In genomic region chr3:86982883-86983282, GRCh38 we compare ENCODE assay signal across 11 cellular contexts. TPM values are rescaled to one million over a fixed set of nuclear protein-coding genes. Genes with fewer than 3 reads are reported as not detected.
DNase-seq lines count a peak whose midpoint lies in the region; TF ChIP-seq lines count a peak whose summit lies in the region.
"Had no signal": no experiment of that assay in that cellular context is flagged by ENCODE, and none has a peak within 500 bp of the region (broad histone marks: within the 10 kb centered on the region; RNA-seq: fewer than 3 reads in every experiment).

No MANE protein-coding gene starts in this region.

- no peak overlapping the region for H2BK120ac ChIP-seq in neuronal stem cell (ENCODE audit: low read depth, low read length)

- intact Hi-C loops in A673 (cut with micrococcal nuclease; ENCODE audit: unreplicated experiment) = no loop called here
- intact Hi-C loops in posterior cingulate gyrus (cut with DNase I) = no loop called here
- intact Hi-C loops in esophagus squamous epithelium (cut with DNase I) = no loop called here

- DNase-seq in A673 (ENCODE audit: low spot score) (peak; percentile 32), NCI-H226 (peak; percentile 74), fibroblast of mammary gland (ENCODE audit: low read depth) (peak; percentile 91), neuronal stem cell (ENCODE audit: low spot score) (no peak), posterior cingulate gyrus (no peak), OCI-M2 (lab: John Stamatoyannopoulos, UW; ENCODE audit: unreplicated experiment) (no peak), esophagus squamous epithelium (lab: John Stamatoyannopoulos, UW) (no peak)
- no peak for DNase-seq in activated CD4-positive, alpha-beta T cell treated with anti-CD3 and anti-CD28 coated beads for 1 hour
- DNase-seq: DMS53, NCI-H446 had no signal

- H3K23ac ChIP-seq in neuronal stem cell (ENCODE audit: low read depth, low read length, poor library complexity) = no peak overlapping the region

- H3K27me3 ChIP-seq in A673 (replicated peaks; ENCODE audit: insufficient read depth, low read depth, low read length, poor library complexity) (no peaks in the 10 kb centered on the region), neuronal stem cell (ENCODE audit: control insufficient read depth in 3 of 3, insufficient read depth in 3 of 3, low read depth in 1 of 3, low read length in 3 of 3) (no peaks in the 10 kb centered on the region), esophagus squamous epithelium (no peaks in the 10 kb centered on the region)

- no peak overlapping the region for H2BK12ac ChIP-seq in neuronal stem cell (ENCODE audit: low read length)

- WGBS in neuronal stem cell (ENCODE audit: extremely low coverage in 2 of 2, insufficient read length in 2 of 2, insufficient replicate concordance in 1 of 2), 2 donors = no CpG with 5 or more reads among the region's 2 CpGs
- WGBS in esophagus squamous epithelium, 2 donors = 25 to 51% methylated on average over 2 of the region's 2 CpGs

- no peak overlapping the region for H3K18ac ChIP-seq in neuronal stem cell (ENCODE audit: low read length)

- no peak overlapping the region for H3K4ac ChIP-seq in neuronal stem cell (ENCODE audit: low read length)

- CTCF ChIA-PET in A673 (lab: Charles Lee) = no interaction called here

- H2AK5ac ChIP-seq in neuronal stem cell (ENCODE audit: low read depth, low read length) = no peak overlapping the region

- H2AFZ ChIP-seq in neuronal stem cell (ENCODE audit: low read length) = peak overlapping the region; percentile 17

- no peak overlapping the region for H3K4me2 ChIP-seq in neuronal stem cell (ENCODE audit: insufficient read depth, low read length, poor library complexity, severe bottlenecking)

- no peaks in the 10 kb centered on the region for H3K36me3 ChIP-seq in A673 (ENCODE audit: insufficient read depth, low read length, poor library complexity, severe bottlenecking)
- H3K36me3 ChIP-seq in neuronal stem cell (replicated peaks in 1 of 2; ENCODE audit: control insufficient read depth in 2 of 2, insufficient read depth in 2 of 2, low read length in 2 of 2) = no peaks in the 10 kb centered on the region
- H3K36me3 ChIP-seq in esophagus squamous epithelium = no peaks in the 10 kb centered on the region

- no peak overlapping the region for H3K27ac ChIP-seq in A673 (ENCODE audit: low read depth, low read length, poor library complexity, severe bottlenecking)
- no peak overlapping the region for H3K27ac ChIP-seq in neuronal stem cell (replicated peaks; ENCODE audit: low read length)
- peak overlapping the region in 2 of 4 donors; percentile 57 to 73 for H3K27ac ChIP-seq in esophagus squamous epithelium
- H3K27ac ChIP-seq: VCaP had no signal

- no peak overlapping the region for H4K91ac ChIP-seq in neuronal stem cell (ENCODE audit: low read depth, low read length, poor library complexity)

- TF ChIP-seq CTCF in A673 (conservative IDR thresholded peaks at IDR 0.05; ENCODE audit: low read depth, low read length) (no peak), fibroblast of mammary gland (conservative IDR thresholded peaks at IDR 0.05; ENCODE audit: control insufficient read depth, insufficient read depth, low read depth, low read length) (no peak), esophagus squamous epithelium (IDR thresholded peaks at IDR 0.05) (no peak)

- BruUV-seq in A673 (replicated peaks; lab: Mats Ljungman, UMichigan) = no TSS peak

- H3K9me3 ChIP-seq in A673 (ENCODE audit: low read depth, low read length, poor library complexity, severe bottlenecking) (no peaks in the 10 kb centered on the region), neuronal stem cell (replicated peaks in 1 of 2; ENCODE audit: control insufficient read depth in 2 of 2, insufficient read depth in 1 of 2, low read depth in 1 of 2, low read length in 2 of 2) (no peaks in the 10 kb centered on the region), esophagus squamous epithelium (no peaks in the 10 kb centered on the region)

- POLR2A ChIA-PET in A673 (lab: Charles Lee; ENCODE audit: low non-redundant PET) = no interaction called here

- H3K4me1 ChIP-seq in A673 (ENCODE audit: insufficient read depth, low read length, poor library complexity, severe bottlenecking) (peaks cover 36% of the 10 kb centered on the region), neuronal stem cell (ENCODE audit: control insufficient read depth in 2 of 2, insufficient read depth in 1 of 2, low read depth in 1 of 2, low read length in 2 of 2) (peaks cover 0 to 2% of the 10 kb centered on the region in 2 donors), esophagus squamous epithelium (peaks cover 0 to 13% (median 7%) of the 10 kb centered on the region in 3 donors)

- no peak overlapping the region for H3K14ac ChIP-seq in neuronal stem cell (ENCODE audit: low read length)

- H3K4me3 ChIP-seq in A673 (ENCODE audit: low read depth, low read length, poor library complexity, severe bottlenecking) (no peak overlapping the region), fibroblast of mammary gland (ENCODE audit: control insufficient read depth, low read depth, low read length) (no peak overlapping the region), neuronal stem cell (ENCODE audit: low read length in 2 of 2) (no peak overlapping the region), esophagus squamous epithelium (no peak overlapping the region)

- TF ChIP-seq POLR2A in esophagus squamous epithelium (IDR thresholded peaks at IDR 0.05) = no peak

- no peak overlapping the region for H2BK15ac ChIP-seq in neuronal stem cell (ENCODE audit: low read length)

- no peak overlapping the region for H2BK5ac ChIP-seq in neuronal stem cell (ENCODE audit: low read length)

- no peaks in the 10 kb centered on the region for H3K79me1 ChIP-seq in neuronal stem cell (ENCODE audit: low read depth, low read length)

- H3K9ac ChIP-seq in neuronal stem cell (ENCODE audit: low read depth, low read length, poor library complexity) = no peak overlapping the region

- H4K8ac ChIP-seq in neuronal stem cell (ENCODE audit: low read depth, low read length) = no peak overlapping the region

RNA-seq across cellular contexts. Expression of gene VGLL3, which starts 8.1 kb away (rescaled TPM):
- total RNA-seq in A673 (2021) (20.7 and 26.8 TPM in 2 replicates), esophagus squamous epithelium (10 to 100 TPM in 1 of 4 donors, 1 to 10 TPM in 2, under 1 TPM in 1; 0.30 to 19.8 (median 4.1) TPM)
- 2.7 TPM for polyA plus RNA-seq in neuronal stem cell (2013, experiment 1 of 2)
- 2.5 TPM for polyA plus RNA-seq in neuronal stem cell (2013, experiment 2 of 2)

Comparison
In these comparisons a context has a peak if more than half of its experiments do, and no peak if none do; other contexts are left out.
1. DNase-seq: peak in A673 (single experiment), NCI-H226 (single experiment) and fibroblast of mammary gland (single experiment); none in neuronal stem cell (single experiment), posterior cingulate gyrus (0 of 10), activated CD4-positive, alpha-beta T cell treated with anti-CD3 and anti-CD28 coated beads for 1 hour (single experiment), OCI-M2 (single experiment) and esophagus squamous epithelium (single experiment).